Comparison of ENCODE assay signal across 1 cellular context in the genomic region with DNA sequence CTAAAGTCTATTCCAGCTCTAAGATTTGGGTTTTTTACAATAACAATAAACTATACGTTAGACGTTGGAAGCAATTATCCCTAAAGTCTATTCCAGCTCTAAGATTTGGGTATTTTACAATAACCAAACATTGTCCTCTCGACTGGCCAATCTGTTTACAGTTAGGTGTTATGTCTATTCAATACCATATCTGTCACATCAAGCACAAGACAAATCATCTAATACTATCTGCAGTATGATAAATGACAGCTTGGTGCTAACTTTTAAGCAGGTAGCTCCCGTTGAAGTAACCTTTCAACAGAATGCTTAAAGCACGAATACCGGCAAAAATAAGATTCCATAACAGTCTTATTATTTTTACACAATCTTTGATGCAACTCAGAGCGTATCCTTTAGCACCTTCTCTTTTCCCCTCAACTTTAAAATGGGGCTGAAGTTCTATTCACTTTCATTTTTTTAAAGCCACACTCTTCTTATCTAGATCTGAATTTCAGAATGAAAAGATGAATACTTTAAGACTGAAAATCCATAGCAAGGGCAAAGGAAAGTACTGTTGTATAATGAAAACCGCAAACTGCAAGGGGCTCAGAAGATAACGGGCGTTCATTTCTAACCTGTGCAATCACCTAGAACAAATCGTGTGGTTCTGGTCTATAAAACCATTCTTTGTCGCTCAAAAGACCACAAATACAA.
TF ChIP-seq lines count a peak whose summit lies in the region.

No MANE protein-coding gene starts in this region.

TF ChIP-seq in endothelial cell of umbilical vein, 7 proteins besides CTCF, POLR2A, EP300 and RAD21 (continued from another document):
- TF ChIP-seq FOS (IDR thresholded peaks at IDR 0.05; ENCODE audit: borderline replicate concordance, insufficient read depth, low read length) (no peak), POLR2AphosphoS5 (IDR thresholded peaks at IDR 0.05; ENCODE audit: insufficient read depth, low read depth, low read length) (no peak), MAX (IDR thresholded peaks at IDR 0.05; ENCODE audit: insufficient read depth, insufficient read length) (no peak), JUN (IDR thresholded peaks at IDR 0.05; ENCODE audit: borderline replicate concordance, insufficient read depth, insufficient read length, low read depth) (no peak), GATA2 (IDR thresholded peaks at IDR 0.05; ENCODE audit: insufficient read depth, insufficient read length, low read depth, low read length) (no peak)
